Comparison of ENCODE assay signal across 8 cellular contexts in the genomic region with DNA sequence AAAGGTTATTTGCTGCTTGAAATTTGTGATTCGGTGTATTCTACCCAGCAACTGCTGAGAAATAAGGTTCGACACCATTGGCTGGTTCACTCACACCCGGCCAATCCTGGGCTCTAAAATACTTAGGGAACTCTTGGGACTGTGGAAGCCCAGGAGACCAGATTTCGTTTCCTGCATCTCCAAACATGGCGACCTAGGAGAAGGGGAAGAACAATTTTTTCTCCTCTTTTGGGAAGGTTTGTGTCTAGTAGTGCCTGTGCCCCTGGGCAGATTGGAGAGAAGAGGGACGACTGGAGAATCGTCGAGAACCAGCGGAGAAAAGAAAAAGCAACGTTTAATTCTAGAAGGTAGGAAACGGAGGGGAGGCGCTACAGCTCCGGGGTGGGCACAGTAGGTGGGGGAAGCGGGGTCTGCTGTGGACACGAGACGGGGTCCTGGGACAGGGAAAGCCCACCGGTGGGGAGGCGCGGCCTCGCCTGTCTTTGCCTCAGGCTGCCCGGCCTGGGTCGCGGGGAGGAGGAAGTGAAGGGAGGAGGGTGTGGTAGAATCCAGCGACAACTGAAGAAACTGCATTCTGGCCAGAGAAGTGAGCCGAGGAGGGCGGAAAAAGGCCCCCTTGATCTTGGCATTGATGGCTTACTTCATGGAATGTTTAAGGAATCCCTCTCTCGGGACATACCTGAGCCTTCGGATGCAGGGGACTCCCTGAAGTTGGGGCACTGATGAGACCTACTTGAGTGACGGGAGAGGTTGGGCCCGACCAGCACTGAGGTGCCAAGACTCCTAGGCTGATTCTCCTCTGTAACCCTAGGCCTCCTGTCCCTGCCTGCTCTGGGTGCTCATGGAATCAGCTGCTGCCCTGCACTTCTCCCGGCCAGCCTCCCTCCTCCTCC. TPM values are rescaled to one million over a fixed set of nuclear protein-coding genes. Genes with fewer than 3 reads are reported as not detected.
DNase-seq lines count a peak whose midpoint lies in the region; ATAC-seq, FAIRE-seq and TF ChIP-seq lines count a peak whose summit lies in the region.

A gene (plus strand): TSS at position 160 of the 893 bp plus-strand sequence. CDS start 682 bp downstream, at position 842.

- peak within 1 kb of the TSS; percentile 44 to 95 (median 82) for H3K4me3 ChIP-seq in dorsolateral prefrontal cortex
- peak within 1 kb of the TSS; percentile 87 to 93 (median 88) for H3K4me3 ChIP-seq in HepG2 (replicated peaks in 1 of 3; ENCODE audit: insufficient read depth in 1 of 3, low read depth in 2 of 3, low read length in 3 of 3)

- peaks cover 7 to 21% of the 10 kb centered on the region in 2 experiments for H3K36me3 ChIP-seq in HepG2 (replicated peaks in 1 of 2; ENCODE audit: control insufficient read depth in 1 of 2, insufficient read depth in 2 of 2, low read length in 2 of 2)

- TF ChIP-seq RAD21 in HepG2 (CRISPR knock-in tag; IDR thresholded peaks at IDR 0.05), result 0 out of 2 replicates have a peak, but pooled peaks have one; percentile 11

- peak within 1 kb of the TSS; percentile 89 for H3K9ac ChIP-seq in HepG2 (ENCODE audit: insufficient read depth, low read depth, low read length)

- FAIRE-seq in HepG2 (lab: Jason Lieb, UNC), result peak; percentile 99

- peak within 1 kb of the TSS; percentile 12 to 97 (median 89) for H3K27ac ChIP-seq in dorsolateral prefrontal cortex
- peak within 1 kb of the TSS; percentile 69 for H3K27ac ChIP-seq in HepG2 (ENCODE audit: extremely low read length, insufficient read depth, low read length)

- no peaks in the 10 kb centered on the region for H4K20me1 ChIP-seq in HepG2 (ENCODE audit: insufficient read depth, low read length)

- 1% methylated on average over 28 of the region's 31 CpGs for WGBS in HepG2 (ENCODE audit: low lambda C conversion rate)

- intact Hi-C loops in dorsolateral prefrontal cortex (cut with DNase I), result loop anchor here (5.0 to 10.0 kb wide), 2 partner anchors 77 to 79 kb away; a partner anchor contains a TSS
- intact Hi-C loops in HepG2 (cut with micrococcal nuclease; ENCODE audit: unreplicated experiment), result loop anchor here (1.0 to 5.0 kb wide), 3 partner anchors 17 to 64 kb away; a partner anchor contains a TSS

- POLR2A ChIA-PET in HepG2 (lab: Yijun Ruan, JAX), result interaction anchor here (1.4 to 1.6 kb wide), 2 partner anchors 16 to 57 kb away, joined by 3 to 5 read pairs; no protein-coding TSS in a partner anchor

- DNase-seq in CD1c-positive myeloid dendritic cell (ENCODE audit: extremely low spot score) (peak; percentile 95), NCI-H748 (lab: John Stamatoyannopoulos, UW; ENCODE audit: unreplicated experiment) (peak; percentile 93), dorsolateral prefrontal cortex (peak; percentile 51 to 94 (median 84)), HepG2 (ENCODE audit: low spot score) (peak; percentile 94)
- DNase-seq in activated CD4-positive, alpha-beta T cell treated with anti-CD3 and anti-CD28 coated beads, Interleukin-2, amount 50 U/mL, for 1 hour, result peak; percentile 50
- DNase-seq in stimulated activated CD4-positive, alpha-beta T cell treated with anti-CD3 and anti-CD28 coated beads, Interleukin-2, amount 100 ng/mL, for 4 hours (ENCODE audit: low read depth), result peak; percentile 57

- peak; percentile 90 for ATAC-seq in GM19397 (IDR thresholded peaks at IDR 0.05; ENCODE audit: unreplicated experiment)
- ATAC-seq in HG03558 (IDR thresholded peaks at IDR 0.05; ENCODE audit: extremely low read depth, unreplicated experiment), result peak; percentile 91
- ATAC-seq in HepG2, result peak; percentile 100

- peaks cover 37% of the 10 kb centered on the region for H3K4me1 ChIP-seq in HepG2 (ENCODE audit: insufficient read depth, low read length)

- H3K9me3 ChIP-seq in HepG2 (ENCODE audit: low read length), result no peaks in the 10 kb centered on the region

- H3K27me3 ChIP-seq in dorsolateral prefrontal cortex (no peaks in the 10 kb centered on the region), HepG2 (ENCODE audit: control insufficient read depth in 1 of 2, insufficient read depth in 2 of 2, low read length in 2 of 2) (no peaks in the 10 kb centered on the region; a peak in 1 of 5 replicates)

- TF ChIP-seq EP300 in HepG2 (IDR thresholded peaks at IDR 0.05; ENCODE audit: low read depth in 2 of 2, low read length in 2 of 2), result no peak
- no peak for TF ChIP-seq EP300 in HepG2 (CRISPR knock-in tag; IDR thresholded peaks at IDR 0.05; ENCODE audit: borderline replicate concordance)

- H2AFZ ChIP-seq in HepG2 (ENCODE audit: low read length), result peak within 1 kb of the TSS; percentile 95

- peak; percentile 60 to 71 for TF ChIP-seq POLR2A in HepG2 (IDR thresholded peaks at IDR 0.05; ENCODE audit: insufficient read depth in 1 of 2, low read depth in 2 of 2, low read length in 2 of 2)

- CTCF ChIA-PET in HepG2 (lab: Yijun Ruan, JAX; ENCODE audit: low intra/inter-chr PET ratio, low total read pairs), result no interaction called here

- peaks cover 20% of the 10 kb centered on the region for H3K79me2 ChIP-seq in HepG2 (ENCODE audit: insufficient read depth, low read length)

- in situ Hi-C loops in HepG2 (cut with HindIII; ENCODE audit: extremely low pct_ligation_motif_present, low pct_unique_long_range_greater_than_20kb), result no loop called here

- peak within 1 kb of the TSS; percentile 86 for H3K4me2 ChIP-seq in HepG2 (ENCODE audit: low read depth, low read length)

- TSS peak; percentile 64 for BruUV-seq in HepG2 (replicated peaks; lab: Mats Ljungman, UMichigan)

- TF ChIP-seq CTCF in dorsolateral prefrontal cortex (IDR thresholded peaks at IDR 0.05 in 54 of 56, conservative IDR thresholded peaks at IDR 0.05 in 2 of 56; ENCODE audit: low read depth in 1 of 56, partially characterized antibody in 56 of 56) (peak in 18 of 56 donors; percentile 5 to 39 (median 22)), HepG2 (CRISPR knock-in tag; IDR thresholded peaks at IDR 0.05) (peak; percentile 57)

TF ChIP-seq in HepG2, 621 proteins besides CTCF, POLR2A, EP300 and RAD21 (continues in another document):
- TF ChIP-seq, protein P1, sequence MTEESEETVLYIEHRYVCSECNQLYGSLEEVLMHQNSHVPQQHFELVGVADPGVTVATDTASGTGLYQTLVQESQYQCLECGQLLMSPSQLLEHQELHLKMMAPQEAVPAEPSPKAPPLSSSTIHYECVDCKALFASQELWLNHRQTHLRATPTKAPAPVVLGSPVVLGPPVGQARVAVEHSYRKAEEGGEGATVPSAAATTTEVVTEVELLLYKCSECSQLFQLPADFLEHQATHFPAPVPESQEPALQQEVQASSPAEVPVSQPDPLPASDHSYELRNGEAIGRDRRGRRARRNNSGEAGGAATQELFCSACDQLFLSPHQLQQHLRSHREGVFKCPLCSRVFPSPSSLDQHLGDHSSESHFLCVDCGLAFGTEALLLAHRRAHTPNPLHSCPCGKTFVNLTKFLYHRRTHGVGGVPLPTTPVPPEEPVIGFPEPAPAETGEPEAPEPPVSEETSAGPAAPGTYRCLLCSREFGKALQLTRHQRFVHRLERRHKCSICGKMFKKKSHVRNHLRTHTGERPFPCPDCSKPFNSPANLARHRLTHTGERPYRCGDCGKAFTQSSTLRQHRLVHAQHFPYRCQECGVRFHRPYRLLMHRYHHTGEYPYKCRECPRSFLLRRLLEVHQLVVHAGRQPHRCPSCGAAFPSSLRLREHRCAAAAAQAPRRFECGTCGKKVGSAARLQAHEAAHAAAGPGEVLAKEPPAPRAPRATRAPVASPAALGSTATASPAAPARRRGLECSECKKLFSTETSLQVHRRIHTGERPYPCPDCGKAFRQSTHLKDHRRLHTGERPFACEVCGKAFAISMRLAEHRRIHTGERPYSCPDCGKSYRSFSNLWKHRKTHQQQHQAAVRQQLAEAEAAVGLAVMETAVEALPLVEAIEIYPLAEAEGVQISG (CRISPR knock-in tag; IDR thresholded peaks at IDR 0.05), result no peak

RNA-seq across cellular contexts. Expression of the gene that starts here (rescaled TPM):
- total RNA-seq in dorsolateral prefrontal cortex (10 to 100 TPM; 16.0 to 33.4 (median 24.3) TPM), HepG2 (2016; rRNA removed; fragmentation: Illumina TruSeq; extraction: Trizol) (9.1 and 16.4 TPM in 2 replicates)
- 2.8 and 3.8 TPM in 2 replicates for total RNA-seq in HepG2 (2016; cell fraction: cytosol; rRNA removed; fragmentation: Illumina TruSeq; extraction: Trizol; ENCODE audit: low read depth)
- total RNA-seq in HepG2 (2016; cell fraction: insoluble cytoplasmic fraction; rRNA removed; fragmentation: Illumina TruSeq; extraction: Trizol), result 9.2 and 15.3 TPM in 2 replicates
- total RNA-seq in HepG2 (2016; cell fraction: membrane; rRNA removed; fragmentation: Illumina TruSeq; extraction: Trizol), result 5.5 and 6.0 TPM in 2 replicates
- total RNA-seq in HepG2 (2016; cell fraction: nucleus; rRNA removed; fragmentation: Illumina TruSeq; extraction: Trizol), result 18.6 and 21.3 TPM in 2 replicates
- 30.4 and 35.0 TPM in 2 replicates for polyA plus RNA-seq in HepG2 (2011; rRNA removed)
- 23.7 and 28.2 TPM in 2 replicates for polyA plus RNA-seq in HepG2 (2011; cell fraction: cytosol; rRNA removed)
- polyA plus RNA-seq in HepG2 (2011; cell fraction: nucleus; rRNA removed), result 33.3 and 38.3 TPM in 2 replicates
- polyA plus RNA-seq in HepG2 (2012), result 18.7 and 23.0 TPM in 2 replicates
- polyA plus RNA-seq in HepG2 (2016; cell fraction: cytosol; fragmentation: Illumina TruSeq; extraction: Trizol; ENCODE audit: low read depth), result 2.6 and 3.2 TPM in 2 replicates
- polyA plus RNA-seq in HepG2 (2016; cell fraction: insoluble cytoplasmic fraction; fragmentation: Illumina TruSeq; extraction: Trizol; ENCODE audit: low read depth), result 11.1 TPM in 2 replicates
- polyA plus RNA-seq in HepG2 (2016; cell fraction: membrane; fragmentation: Illumina TruSeq; extraction: Trizol; ENCODE audit: low read depth), result 3.3 and 3.5 TPM in 2 replicates
- polyA plus RNA-seq in HepG2 (2016; cell fraction: nucleus; fragmentation: Illumina TruSeq; extraction: Trizol; ENCODE audit: insufficient read depth, low read depth), result 49.0 and 49.2 TPM in 2 replicates
- polyA minus RNA-seq in HepG2 (2011; rRNA and poly(A)+ RNA removed; ENCODE audit: low replicate concordance), result 23.9 and 31.6 TPM in 2 replicates
- polyA minus RNA-seq in HepG2 (2011; cell fraction: cytosol; rRNA and poly(A)+ RNA removed), result 10.4 and 12.6 TPM in 2 replicates
- 25.0 and 37.0 TPM in 2 replicates for polyA minus RNA-seq in HepG2 (2011; cell fraction: nucleus; rRNA and poly(A)+ RNA removed)

Comparison
In these comparisons a context has a peak if more than half of its experiments do, and no peak if none do; other contexts are left out.
1. Peak in every context shown above with its lines: DNase-seq, ATAC-seq, H3K4me3 ChIP-seq and H3K27ac ChIP-seq.